1 cellular context compared by ENCODE assay signal in genomic region chr4:163273922-163274321, GRCh38.
TF ChIP-seq lines count a peak whose summit lies in the region.

No MANE protein-coding gene starts in this region.

TF ChIP-seq in K562, 482 proteins besides CTCF, POLR2A, EP300 and RAD21 (continued from another document):
- TF ChIP-seq, protein P1, sequence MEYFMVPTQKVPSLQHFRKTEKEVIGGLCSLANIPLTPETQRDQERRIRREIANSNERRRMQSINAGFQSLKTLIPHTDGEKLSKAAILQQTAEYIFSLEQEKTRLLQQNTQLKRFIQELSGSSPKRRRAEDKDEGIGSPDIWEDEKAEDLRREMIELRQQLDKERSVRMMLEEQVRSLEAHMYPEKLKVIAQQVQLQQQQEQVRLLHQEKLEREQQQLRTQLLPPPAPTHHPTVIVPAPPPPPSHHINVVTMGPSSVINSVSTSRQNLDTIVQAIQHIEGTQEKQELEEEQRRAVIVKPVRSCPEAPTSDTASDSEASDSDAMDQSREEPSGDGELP (CRISPR knock-in tag; IDR thresholded peaks at IDR 0.05; ENCODE audit: borderline replicate concordance): no peak
- no peak for TF ChIP-seq ZNF589 (CRISPR knock-in tag; IDR thresholded peaks at IDR 0.05; ENCODE audit: low read depth)
- no peak for TF ChIP-seq MIER1 (IDR thresholded peaks at IDR 0.05; ENCODE audit: low read depth)
- no peak for TF ChIP-seq FOXK2 (conservative IDR thresholded peaks at IDR 0.05 in 1 of 2, IDR thresholded peaks at IDR 0.05 in 1 of 2; ENCODE audit: low read depth in 2 of 2)
- TF ChIP-seq POLR3G (IDR thresholded peaks at IDR 0.05; ENCODE audit: extremely low read depth, insufficient read length, insufficient replicate concordance): no peak
- no peak for TF ChIP-seq PML (IDR thresholded peaks at IDR 0.05; ENCODE audit: low read length)
- TF ChIP-seq SMAD2 (IDR thresholded peaks at IDR 0.05; ENCODE audit: low read depth, low read length): no peak
- no peak for TF ChIP-seq STAT5B (CRISPR knock-in tag; IDR thresholded peaks at IDR 0.05)
- TF ChIP-seq TBL1XR1 (IDR thresholded peaks at IDR 0.05; ENCODE audit: low read length in 2 of 2): no peak
- no peak for TF ChIP-seq ZNF398 (CRISPR knock-in tag; IDR thresholded peaks at IDR 0.05)
